In genomic region chr5:88678780-88679491, GRCh38 we compare ENCODE assay signal across 1 cellular context.
TF ChIP-seq lines count a peak whose summit lies in the region.

No MANE protein-coding gene starts in this region.

TF ChIP-seq in WTC11, 78 proteins besides CTCF, POLR2A, EP300 and RAD21 (continued from another document):
- TF ChIP-seq ZNF532 (CRISPR knock-in tag; IDR thresholded peaks at IDR 0.05; ENCODE audit: borderline replicate concordance): no peak
- no peak for TF ChIP-seq JAZF1 (CRISPR knock-in tag; IDR thresholded peaks at IDR 0.05)
- no peak for TF ChIP-seq GRHL2 (CRISPR knock-in tag; IDR thresholded peaks at IDR 0.05; ENCODE audit: insufficient replicate concordance, severe bottlenecking)
- TF ChIP-seq MAX (CRISPR knock-in tag; IDR thresholded peaks at IDR 0.05): no peak
- no peak for TF ChIP-seq IRF2 (CRISPR knock-in tag; IDR thresholded peaks at IDR 0.05; ENCODE audit: borderline replicate concordance, low read depth)
- no peak for TF ChIP-seq GTF2I (CRISPR knock-in tag; conservative IDR thresholded peaks at IDR 0.05)
- no peak for TF ChIP-seq ZNF671 (CRISPR knock-in tag; IDR thresholded peaks at IDR 0.05)
- no peak for TF ChIP-seq ZNF425 (CRISPR knock-in tag; conservative IDR thresholded peaks at IDR 0.05)
- TF ChIP-seq RORB (CRISPR knock-in tag; IDR thresholded peaks at IDR 0.05): no peak
- TF ChIP-seq SMAD3 (CRISPR knock-in tag; IDR thresholded peaks at IDR 0.05; ENCODE audit: borderline replicate concordance): no peak
- TF ChIP-seq TEAD1 (CRISPR knock-in tag; IDR thresholded peaks at IDR 0.05): no peak
- no peak for TF ChIP-seq ARID4B (CRISPR knock-in tag; IDR thresholded peaks at IDR 0.05; ENCODE audit: borderline replicate concordance)
- no peak for TF ChIP-seq E2F4 (CRISPR knock-in tag; IDR thresholded peaks at IDR 0.05; ENCODE audit: borderline replicate concordance, low read depth)
- no peak for TF ChIP-seq PRDM15 (CRISPR knock-in tag; IDR thresholded peaks at IDR 0.05)
- no peak for TF ChIP-seq USF2 (CRISPR knock-in tag; IDR thresholded peaks at IDR 0.05)
- no peak for TF ChIP-seq ERG (CRISPR knock-in tag; IDR thresholded peaks at IDR 0.05)
- no peak for TF ChIP-seq OVOL2 (CRISPR knock-in tag; IDR thresholded peaks at IDR 0.05; ENCODE audit: borderline replicate concordance)
- no peak for TF ChIP-seq CREM (CRISPR knock-in tag; IDR thresholded peaks at IDR 0.05)
TF ChIP-seq in WTC11: peak in this region for 0.
